28 cellular contexts compared by ENCODE assay signal in the genomic region with DNA sequence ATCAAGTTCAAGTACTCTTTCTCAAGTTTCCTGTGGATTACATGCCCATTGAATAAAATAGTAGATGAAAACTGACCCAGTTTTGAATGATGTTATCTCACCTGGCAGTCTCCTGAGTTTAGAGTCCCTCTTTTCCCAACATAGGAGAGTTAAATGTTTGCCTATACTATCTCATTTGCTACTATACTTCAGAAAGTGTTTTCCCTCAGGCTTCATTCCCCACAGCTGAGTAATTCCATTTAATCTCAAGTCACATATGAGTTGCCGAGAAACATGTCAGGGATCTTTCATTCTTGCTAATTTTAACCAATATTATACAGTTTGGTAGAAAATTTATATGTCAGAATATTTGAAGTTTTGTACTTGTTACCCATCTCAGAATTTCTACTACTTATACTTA.
"Had no signal": no experiment of that assay in that cellular context is flagged by ENCODE, and none has a peak within 500 bp of the region (broad histone marks: within the 10 kb centered on the region; RNA-seq: fewer than 3 reads in every experiment).

No MANE protein-coding gene starts in this region.

- H2AFZ ChIP-seq: neural progenitor cell had no signal

- H3K9ac ChIP-seq: neural progenitor cell had no signal

- H3K4me1 ChIP-seq: left ventricle myocardium inferior, stomach, testis, thyroid gland, transverse colon, upper lobe of left lung, vagina had no signal

- ATAC-seq: natural killer cell; right cardiac atrium; sciatic nerve; stimulated activated naive B cell treated with anti-CD40 and anti-IgM and Interleukin-4, amounts not matched to agents 10 μg/mL and 1 μg/mL and 100 μg/mL, for 72 hours; stimulated activated naive CD8-positive, alpha-beta T cell treated with anti-CD3 and anti-CD28 coated beads, Interleukin-15, Interleukin-2, amounts not matched to agents 100 U/mL and 50 U/mL, for 24 hours had no signal

- H3K4me3 ChIP-seq: left ventricle myocardium inferior, lung, neural progenitor cell, skin epidermis, stomach, testis, thyroid gland, transverse colon, upper lobe of left lung, vagina had no signal

- H3K9me3 ChIP-seq: left ventricle myocardium inferior, neutrophil, stomach, testis, thyroid gland, transverse colon, upper lobe of left lung, vagina had no signal

- DNase-seq: hypothalamus; islet precursor cell; left ventricle myocardium inferior; mesendoderm; naive B cell; natural killer cell; nephron progenitor cell; occipital lobe; right cardiac atrium; stimulated activated CD4-positive, alpha-beta T cell treated with anti-CD3 and anti-CD28 coated beads, Interleukin-12 subunit alpha, Interleukin-12 subunit beta, amount 100 ng/mL, for 4 hours; stimulated activated CD4-positive, alpha-beta T cell treated with anti-CD3 and anti-CD28 coated beads, Interleukin-15, amount 100 ng/mL, for 24 hours; stimulated activated CD4-positive, alpha-beta T cell treated with anti-CD3 and anti-CD28 coated beads, Interleukin-2, amount 100 ng/mL, for 24 hours; stimulated activated CD4-positive, alpha-beta T cell treated with anti-CD3 and anti-CD28 coated beads, Interleukin-4, amount 100 ng/mL, for 1 hour; stimulated activated naive B cell treated with anti-CD40 and anti-IgM and Interleukin-4, amounts not matched to agents 10 μg/mL and 1 μg/mL and 100 μg/mL, for 72 hours; stimulated activated naive CD8-positive, alpha-beta T cell treated with anti-CD3 and anti-CD28 coated beads, Interleukin-15, Interleukin-2, amounts not matched to agents 100 U/mL and 50 U/mL, for 24 hours; stomach; testis; thyroid gland; transverse colon; upper lobe of left lung had no signal

- H3K27me3 Mint-ChIP-seq: naive B cell; progenitor cell of endocrine pancreas; stimulated activated naive B cell treated with anti-CD40 and anti-IgM and Interleukin-4, amounts not matched to agents 10 μg/mL and 1 μg/mL and 100 μg/mL, for 72 hours had no signal

- H3K27ac ChIP-seq: left ventricle myocardium inferior, neural progenitor cell, neutrophil, skin epidermis, stomach, testis, thyroid gland, transverse colon, upper lobe of left lung, vagina had no signal

- H3K4me1 Mint-ChIP-seq: naive B cell; natural killer cell; nephron progenitor cell; stimulated activated naive B cell treated with anti-CD40 and anti-IgM and Interleukin-4, amounts not matched to agents 10 μg/mL and 1 μg/mL and 100 μg/mL, for 72 hours had no signal

- H3K4me3 Mint-ChIP-seq: mesothelial cell of epicardium; naive B cell; natural killer cell; nephron progenitor cell; neural progenitor cell; stimulated activated naive B cell treated with anti-CD40 and anti-IgM and Interleukin-4, amounts not matched to agents 10 μg/mL and 1 μg/mL and 100 μg/mL, for 72 hours had no signal

- H3K4me2 ChIP-seq: neural progenitor cell had no signal

- H3K36me3 Mint-ChIP-seq: mesothelial cell of epicardium; naive B cell; natural killer cell; neural progenitor cell; stimulated activated naive B cell treated with anti-CD40 and anti-IgM and Interleukin-4, amounts not matched to agents 10 μg/mL and 1 μg/mL and 100 μg/mL, for 72 hours had no signal

- H3K9me3 Mint-ChIP-seq: mesothelial cell of epicardium; naive B cell; nephron progenitor cell; neural progenitor cell; stimulated activated naive B cell treated with anti-CD40 and anti-IgM and Interleukin-4, amounts not matched to agents 10 μg/mL and 1 μg/mL and 100 μg/mL, for 72 hours had no signal

- H3K27ac Mint-ChIP-seq: mesothelial cell of epicardium; naive B cell; natural killer cell; nephron progenitor cell; neural progenitor cell; progenitor cell of endocrine pancreas; stimulated activated naive B cell treated with anti-CD40 and anti-IgM and Interleukin-4, amounts not matched to agents 10 μg/mL and 1 μg/mL and 100 μg/mL, for 72 hours had no signal

- H3K27me3 ChIP-seq: neural progenitor cell, neutrophil, stomach, testis, thyroid gland, transverse colon, upper lobe of left lung, vagina had no signal
